8 cellular contexts compared by ENCODE assay signal in the genomic region with DNA sequence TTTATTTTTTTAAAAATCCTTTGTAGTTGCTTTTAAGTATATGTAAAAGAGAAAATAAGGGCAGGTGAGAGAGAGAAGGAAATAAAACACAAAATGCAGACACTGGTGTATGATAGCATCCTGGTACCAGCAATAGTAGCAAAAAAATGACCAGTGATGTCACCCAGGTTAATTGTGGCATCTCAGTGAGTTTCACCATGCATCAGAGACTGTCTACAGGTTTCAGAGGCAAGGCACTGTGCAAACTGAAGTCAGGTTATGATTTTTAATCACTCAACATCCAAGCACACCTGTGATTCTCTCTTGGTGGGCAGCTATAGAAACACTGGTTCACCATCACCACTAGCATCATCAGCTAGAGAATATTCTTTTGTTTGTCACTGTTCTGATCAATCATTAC.
"Had no signal": no experiment of that assay in that cellular context is flagged by ENCODE, and none has a peak within 500 bp of the region (broad histone marks: within the 10 kb centered on the region; RNA-seq: fewer than 3 reads in every experiment).

No MANE protein-coding gene starts in this region.

- DNase-seq: HFFc6, IMR-90, Kasumi-1, KG1 had no signal

- ATAC-seq: GM23338, HCT116, K562 had no signal

- H3K4me3 ChIP-seq: GM23338, HAP-1, K562 had no signal

- H3K4me2 ChIP-seq: GM23338 had no signal

- H3K36me3 ChIP-seq: HAP-1 had no signal

- H2AFZ ChIP-seq: GM23338 had no signal

- H3K9me3 ChIP-seq: HAP-1 had no signal

- H3K4me1 ChIP-seq: HAP-1 had no signal
